8 cellular contexts compared by ENCODE assay signal in the genomic region with DNA sequence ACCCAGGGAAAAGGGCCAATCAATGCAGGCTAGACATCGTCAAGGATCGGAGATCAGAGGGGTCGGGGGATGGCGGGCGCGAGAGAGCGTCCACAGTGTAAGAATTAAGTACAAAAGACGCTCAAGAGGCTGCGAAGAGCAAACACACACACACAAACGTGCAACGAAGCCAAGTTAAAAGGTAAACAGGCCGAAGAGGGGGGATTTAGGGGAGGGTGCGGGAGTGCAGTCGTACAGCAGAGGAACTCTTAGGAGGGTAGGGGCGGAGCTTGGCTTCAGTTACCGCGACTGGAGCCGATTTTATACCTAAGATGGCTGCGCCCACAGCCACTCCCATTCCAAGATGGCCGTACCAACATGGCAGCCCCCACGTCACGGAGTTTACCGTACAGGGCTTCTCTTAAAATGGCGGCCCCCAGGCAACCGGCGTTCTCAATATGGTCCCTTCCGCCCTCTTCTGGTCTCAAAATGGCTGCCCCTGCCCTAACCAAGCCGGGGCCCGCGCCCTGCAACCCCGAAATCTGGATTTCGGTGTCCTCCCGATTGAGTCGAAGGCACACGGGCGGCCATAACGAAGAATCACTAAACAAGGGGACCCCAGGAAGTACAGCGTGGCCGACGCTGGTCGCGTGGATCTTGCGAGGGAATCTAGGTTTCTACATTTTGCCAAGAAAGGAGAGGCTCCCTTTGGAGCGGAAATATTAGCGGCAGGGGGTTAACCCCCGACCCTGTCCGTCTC.
DNase-seq lines count a peak whose midpoint lies in the region; ATAC-seq lines count a peak whose summit lies in the region.

No MANE protein-coding gene starts in this region.

- DNase-seq in NCI-H146 (lab: John Stamatoyannopoulos, UW), result peak; percentile 99
- peak; percentile 91 for DNase-seq in T-helper 9 cell
- peak; percentile 99 for DNase-seq in astrocyte of the hippocampus (ENCODE audit: low read depth, low spot score)
- DNase-seq in hippocampal formation (lab: John Stamatoyannopoulos, UW), result peak; percentile 95 to 99
- peak; percentile 95 for DNase-seq in retina
- DNase-seq in SKM-1 (lab: John Stamatoyannopoulos, UW; ENCODE audit: unreplicated experiment), result no peak

- H3K4me3 ChIP-seq in GM08714 (ENCODE audit: low read length), result peak overlapping the region; percentile 63; the same call in 1 of the 2 replicates

- ATAC-seq in HG02610 (IDR thresholded peaks at IDR 0.05; ENCODE audit: unreplicated experiment), result peak; percentile 63
